ENCODE assay signal across 40 cellular contexts in genomic region chrX:100984818-100985217, GRCh38. TPM values are rescaled to one million over a fixed set of nuclear protein-coding genes. Genes with fewer than 3 reads are reported as not detected.
"Had no signal": no experiment of that assay in that cellular context is flagged by ENCODE, and none has a peak within 500 bp of the region (broad histone marks: within the 10 kb centered on the region; RNA-seq: fewer than 3 reads in every experiment).

No MANE protein-coding gene starts in this region.

- H3K27me3 Mint-ChIP-seq: activated B cell treated with CpG ODN at 0.5 μM for 24 hours; activated CD4-positive, alpha-beta memory T cell treated with anti-CD3 and anti-CD28 coated beads for 36 hours; activated CD4-positive, alpha-beta T cell treated with anti-CD3 and anti-CD28 coated beads, Interleukin-2, amount 10 ng/mL, durations not matched to agents 24 days and 14 days; activated CD8-positive, alpha-beta T cell treated with anti-CD3 and anti-CD28 coated beads for 36 hours; activated naive CD4-positive, alpha-beta T cell treated with anti-CD3 and anti-CD28 coated beads, Interleukin-2, amount 10 ng/mL, durations not matched to agents 7 days and 5 days; activated naive CD4-positive, alpha-beta T cell treated with anti-CD3 and anti-CD28 coated beads, Interleukin-2, amount 50 U/mL, for 24 hours; activated naive CD8-positive, alpha-beta T cell; activated naive CD8-positive, alpha-beta T cell treated with anti-CD3 and anti-CD28 coated beads, Interleukin-2, amount 50 U/mL, for 24 hours; activated T-helper 17 cell treated with anti-CD3 and anti-CD28 coated beads, Interleukin-2, amount 50 U/mL, for 72 hours had no signal

- FAIRE-seq: TTC549 had no signal

- H3K4me3 Mint-ChIP-seq: activated B cell treated with CpG ODN at 0.5 μM for 24 hours; activated CD4-positive, alpha-beta memory T cell treated with anti-CD3 and anti-CD28 coated beads for 36 hours; activated CD4-positive, alpha-beta T cell treated with anti-CD3 and anti-CD28 coated beads, Interleukin-2, amount 10 ng/mL, durations not matched to agents 24 days and 14 days; activated CD8-positive, alpha-beta T cell treated with anti-CD3 and anti-CD28 coated beads for 36 hours; activated naive CD4-positive, alpha-beta T cell treated with anti-CD3 and anti-CD28 coated beads, Interleukin-2, amount 10 ng/mL, durations not matched to agents 7 days and 5 days; activated naive CD4-positive, alpha-beta T cell treated with anti-CD3 and anti-CD28 coated beads, Interleukin-2, amount 50 U/mL, for 24 hours; activated naive CD8-positive, alpha-beta T cell; activated naive CD8-positive, alpha-beta T cell treated with anti-CD3 and anti-CD28 coated beads, Interleukin-2, amount 50 U/mL, for 24 hours; activated T-cell treated with anti-CD3 and anti-CD28 coated beads, Interleukin-2, amount 50 U/mL, for 4 hours; activated T-cell treated with anti-CD3 and anti-CD28 coated beads, Interleukin-2, amount 50 U/mL, for 72 hours; activated T-helper 1 cell treated with anti-CD3 and anti-CD28 coated beads, Interleukin-12 subunit alpha, Interleukin-12 subunit beta, Interleukin-2, Interleukin-4 antibody, amounts not matched to agents 30 ng/mL and 10 ng/mL and 1 ng/mL, durations not matched to agents 14 hours and 24 hours and 36 hours; activated T-helper 17 cell treated with anti-CD3 and anti-CD28 coated beads, Interleukin-2, amount 50 U/mL, for 72 hours; T-helper 1 cell treated with Interleukin-12 subunit alpha and Interleukin-12 subunit beta and Interleukin-4 antibody, amounts not matched to agents 30 μg/mL and 1 μg/mL, for 36 hours; T-helper 2 cell treated with Interferon-gamma antibody and Interleukin-4, amounts not matched to agents 5 μg/mL and 100 μg/mL, for 36 hours had no signal

- H3K36me3 ChIP-seq: ascending aorta, brain microvascular endothelial cell, breast epithelium had no signal

- ATAC-seq: activated CD8-positive, alpha-beta T cell treated with anti-CD3 and anti-CD28 coated beads for 36 hours; activated naive CD8-positive, alpha-beta T cell treated with anti-CD3 and anti-CD28 coated beads, Interleukin-2, amount 50 U/mL, for 24 hours; activated T-cell treated with anti-CD3 and anti-CD28 coated beads, Interleukin-2, amount 50 U/mL, for 4 hours; activated T-cell treated with anti-CD3 and anti-CD28 coated beads, Interleukin-2, amount 50 U/mL, for 72 hours; activated T-helper 17 cell treated with anti-CD3 and anti-CD28 coated beads, Interleukin-2, amount 50 U/mL, for 72 hours; body of pancreas had no signal

- DNase-seq: activated B cell treated with CpG ODN at 0.5 μM for 24 hours; activated CD4-positive, alpha-beta memory T cell treated with anti-CD3 and anti-CD28 coated beads for 36 hours; activated CD4-positive, alpha-beta T cell treated with anti-CD3 and anti-CD28 coated beads for 4 hours; activated CD4-positive, alpha-beta T cell treated with anti-CD3 and anti-CD28 coated beads, Interleukin-2, amount 10 ng/mL, durations not matched to agents 24 days and 14 days; activated CD4-positive, alpha-beta T cell treated with anti-CD3 and anti-CD28 coated beads, Interleukin-2, amount 50 U/mL, for 1 hour; activated CD4-positive, alpha-beta T cell treated with anti-CD3 and anti-CD28 coated beads, Interleukin-2, amount 50 U/mL, for 4 hours; activated CD4-positive, CD25-positive, alpha-beta regulatory T cell treated with anti-CD3 and anti-CD28 coated beads, Interleukin-2, amount 50 U/mL, for 72 hours; activated CD8-positive, alpha-beta memory T cell treated with anti-CD3 and anti-CD28 coated beads, Interleukin-2, amount 50 U/mL, for 4 hours; activated CD8-positive, alpha-beta T cell treated with anti-CD3 and anti-CD28 coated beads for 36 hours; activated effector memory CD4-positive, alpha-beta T cell treated with anti-CD3 and anti-CD28 coated beads, Interleukin-2, amount 50 U/mL, for 16 hours; activated gamma-delta T cell treated with Interleukin-2 at 50 U/mL for 16 hours; activated naive CD4-positive, alpha-beta T cell; activated naive CD4-positive, alpha-beta T cell treated with anti-CD3 and anti-CD28 coated beads, Interleukin-2, amount 10 ng/mL, durations not matched to agents 7 days and 5 days; activated naive CD8-positive, alpha-beta T cell treated with anti-CD3 and anti-CD28 coated beads, Interleukin-2, amount 50 U/mL, for 24 hours; activated T-cell treated with anti-CD3 and anti-CD28 coated beads for 4 hours; activated T-cell treated with anti-CD3 and anti-CD28 coated beads, Interleukin-2, amount 50 U/mL, for 1 hour; activated T-cell treated with anti-CD3 and anti-CD28 coated beads, Interleukin-2, amount 50 U/mL, for 4 hours; activated T-cell treated with anti-CD3 and anti-CD28 coated beads, Interleukin-2, amount 50 U/mL, for 72 hours; amygdala; anterior cingulate cortex; body of pancreas; brain microvascular endothelial cell; central memory CD4-positive, alpha-beta T cell; T-helper 1 cell; T-helper 2 cell; T-helper 9 cell had no signal

- H3K4me1 Mint-ChIP-seq: activated CD4-positive, alpha-beta T cell treated with anti-CD3 and anti-CD28 coated beads, Interleukin-2, amount 10 ng/mL, durations not matched to agents 24 days and 14 days; activated naive CD4-positive, alpha-beta T cell treated with anti-CD3 and anti-CD28 coated beads, Interleukin-2, amount 10 ng/mL, durations not matched to agents 7 days and 5 days; activated naive CD4-positive, alpha-beta T cell treated with anti-CD3 and anti-CD28 coated beads, Interleukin-2, amount 50 U/mL, for 24 hours; activated naive CD8-positive, alpha-beta T cell treated with anti-CD3 and anti-CD28 coated beads, Interleukin-2, amount 50 U/mL, for 24 hours; activated T-helper 17 cell treated with anti-CD3 and anti-CD28 coated beads, Interleukin-2, amount 50 U/mL, for 72 hours had no signal

- H3K27ac Mint-ChIP-seq: activated B cell treated with CpG ODN at 0.5 μM for 24 hours; activated CD4-positive, alpha-beta memory T cell treated with anti-CD3 and anti-CD28 coated beads for 36 hours; activated CD4-positive, alpha-beta T cell treated with anti-CD3 and anti-CD28 coated beads, Interleukin-2, amount 10 ng/mL, durations not matched to agents 24 days and 14 days; activated CD8-positive, alpha-beta T cell treated with anti-CD3 and anti-CD28 coated beads for 36 hours; activated naive CD4-positive, alpha-beta T cell treated with anti-CD3 and anti-CD28 coated beads, Interleukin-2, amount 10 ng/mL, durations not matched to agents 7 days and 5 days; activated naive CD4-positive, alpha-beta T cell treated with anti-CD3 and anti-CD28 coated beads, Interleukin-2, amount 50 U/mL, for 24 hours; activated naive CD8-positive, alpha-beta T cell; activated naive CD8-positive, alpha-beta T cell treated with anti-CD3 and anti-CD28 coated beads, Interleukin-2, amount 50 U/mL, for 24 hours; activated T-cell treated with anti-CD3 and anti-CD28 coated beads, Interleukin-2, amount 50 U/mL, for 72 hours; activated T-helper 1 cell treated with anti-CD3 and anti-CD28 coated beads, Interleukin-12 subunit alpha, Interleukin-12 subunit beta, Interleukin-2, Interleukin-4 antibody, amounts not matched to agents 30 ng/mL and 10 ng/mL and 1 ng/mL, durations not matched to agents 14 hours and 24 hours and 36 hours; activated T-helper 17 cell treated with anti-CD3 and anti-CD28 coated beads, Interleukin-2, amount 50 U/mL, for 72 hours; T-helper 1 cell treated with Interleukin-12 subunit alpha and Interleukin-12 subunit beta and Interleukin-4 antibody, amounts not matched to agents 30 μg/mL and 1 μg/mL, for 36 hours; T-helper 2 cell treated with Interferon-gamma antibody and Interleukin-4, amounts not matched to agents 5 μg/mL and 100 μg/mL, for 36 hours had no signal

- H3K4me3 ChIP-seq: ascending aorta, body of pancreas, breast epithelium had no signal

- H3K9me3 Mint-ChIP-seq: activated B cell treated with CpG ODN at 0.5 μM for 24 hours; activated CD4-positive, alpha-beta memory T cell treated with anti-CD3 and anti-CD28 coated beads for 36 hours; activated CD8-positive, alpha-beta T cell treated with anti-CD3 and anti-CD28 coated beads for 36 hours; activated naive CD4-positive, alpha-beta T cell treated with anti-CD3 and anti-CD28 coated beads, Interleukin-2, amount 10 ng/mL, durations not matched to agents 7 days and 5 days; activated naive CD4-positive, alpha-beta T cell treated with anti-CD3 and anti-CD28 coated beads, Interleukin-2, amount 50 U/mL, for 24 hours; activated naive CD8-positive, alpha-beta T cell treated with anti-CD3 and anti-CD28 coated beads, Interleukin-2, amount 50 U/mL, for 24 hours; activated T-cell treated with anti-CD3 and anti-CD28 coated beads, Interleukin-2, amount 50 U/mL, for 4 hours; activated T-cell treated with anti-CD3 and anti-CD28 coated beads, Interleukin-2, amount 50 U/mL, for 72 hours; activated T-helper 1 cell treated with anti-CD3 and anti-CD28 coated beads, Interleukin-12 subunit alpha, Interleukin-12 subunit beta, Interleukin-2, Interleukin-4 antibody, amounts not matched to agents 30 ng/mL and 10 ng/mL and 1 ng/mL, durations not matched to agents 14 hours and 24 hours and 36 hours; activated T-helper 17 cell treated with anti-CD3 and anti-CD28 coated beads, Interleukin-2, amount 50 U/mL, for 72 hours; T-helper 1 cell treated with Interleukin-12 subunit alpha and Interleukin-12 subunit beta and Interleukin-4 antibody, amounts not matched to agents 30 μg/mL and 1 μg/mL, for 36 hours; T-helper 2 cell treated with Interferon-gamma antibody and Interleukin-4, amounts not matched to agents 5 μg/mL and 100 μg/mL, for 36 hours had no signal

- H3K27me3 ChIP-seq: ascending aorta, body of pancreas, brain microvascular endothelial cell had no signal

- H3K27ac ChIP-seq: ascending aorta, body of pancreas, brain microvascular endothelial cell, breast epithelium, VCaP had no signal

- H3K4me1 ChIP-seq: ascending aorta, body of pancreas, breast epithelium had no signal

- H3K9me3 ChIP-seq: ascending aorta, body of pancreas, breast epithelium had no signal

RNA-seq across cellular contexts. Expression of gene ARL13A, which starts 15.3 kb away (rescaled TPM):
- total RNA-seq: activated B cell treated with CpG ODN at 0.5 μM for 24 hours; activated CD4-positive, alpha-beta memory T cell treated with anti-CD3 and anti-CD28 coated beads for 36 hours; activated CD4-positive, alpha-beta T cell treated with anti-CD3 and anti-CD28 coated beads, Interleukin-2, amount 10 ng/mL, durations not matched to agents 24 days and 14 days; activated CD8-positive, alpha-beta memory T cell treated with anti-CD3 and anti-CD28 coated beads for 36 hours; activated CD8-positive, alpha-beta T cell treated with anti-CD3 and anti-CD28 coated beads for 36 hours; activated T-cell treated with anti-CD3 and anti-CD28 coated beads, Interleukin-2, amount 50 U/mL, for 4 hours; activated T-cell treated with anti-CD3 and anti-CD28 coated beads, Interleukin-2, amount 50 U/mL, for 72 hours; activated T-helper 1 cell treated with anti-CD3 and anti-CD28 coated beads, Interleukin-12 subunit alpha, Interleukin-12 subunit beta, Interleukin-2, Interleukin-4 antibody, amounts not matched to agents 30 ng/mL and 10 ng/mL and 1 ng/mL, durations not matched to agents 14 hours and 24 hours and 36 hours; activated T-helper 17 cell treated with anti-CD3 and anti-CD28 coated beads, Interleukin-2, amount 50 U/mL, for 72 hours; ascending aorta; body of pancreas; breast epithelium; cardiac septum; cerebellum had no signal
- polyA plus RNA-seq: adipose tissue had no signal

RNA-seq across cellular contexts. Expression of gene XKRX, which starts 56.1 kb away (rescaled TPM):
- total RNA-seq: ascending aorta, body of pancreas had no signal
